Comparison of ENCODE assay signal across 1 cellular context in genomic region chr12:100573499-100574261, GRCh38.
A peak's percentile ranks its signal among the peaks of the same experiment; 100 is the strongest.
TF ChIP-seq lines count a peak whose summit lies in the region.

Gene GAS2L3, plus strand, starts transcription at chr12:100573684. Its CDS starts 21,221 bp downstream, at chr12:100594905.

TF ChIP-seq in K562, 482 proteins besides CTCF, POLR2A, EP300 and RAD21 (continued from another document):
- TF ChIP-seq USF1 (CRISPR knock-in tag; IDR thresholded peaks at IDR 0.05) (peak; percentile 30; the same call in 1 of the 2 replicates), HNRNPLL (IDR thresholded peaks at IDR 0.05; ENCODE audit: low read depth, low read length, poor library complexity, severe bottlenecking) (peak; percentile 31), EGR1 (conservative IDR thresholded peaks at IDR 0.05) (peak; percentile 85), ZNF444 (CRISPR knock-in tag; IDR thresholded peaks at IDR 0.05) (no peak), LARP7 (IDR thresholded peaks at IDR 0.05) (no peak), SP1 (CRISPR knock-in tag; IDR thresholded peaks at IDR 0.05) (peak; percentile 71), KAT8 (IDR thresholded peaks at IDR 0.05; ENCODE audit: low read depth) (no peak)
TF ChIP-seq in K562: peak in this region for 38.
